In the genomic region with DNA sequence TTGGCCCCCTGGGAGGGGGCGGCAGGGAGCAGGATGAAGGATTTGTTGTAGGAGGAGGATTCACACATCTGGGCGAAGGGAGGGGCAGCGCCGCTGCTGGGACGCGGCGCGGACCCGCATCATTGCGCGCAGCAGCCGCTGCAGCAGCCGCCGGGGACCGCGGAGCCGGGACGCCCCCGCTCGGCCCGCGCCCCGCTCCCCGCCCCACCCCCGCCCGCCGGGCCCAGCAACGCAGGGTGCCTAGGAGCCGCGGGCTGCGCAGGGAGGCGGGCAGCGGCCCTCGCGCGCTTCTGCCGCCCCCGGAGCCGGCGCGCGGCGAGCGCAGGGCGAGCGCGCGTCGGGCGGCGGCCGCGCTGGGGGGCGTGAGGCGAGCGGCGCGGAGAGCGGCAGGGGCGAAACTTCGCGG, we compare ENCODE assay signal across 1 cellular context.
TF ChIP-seq lines count a peak whose summit lies in the region.

No MANE protein-coding gene starts in this region.

TF ChIP-seq in IMR-90, 13 proteins besides CTCF, POLR2A, EP300 and RAD21:
- TF ChIP-seq, protein P1, sequence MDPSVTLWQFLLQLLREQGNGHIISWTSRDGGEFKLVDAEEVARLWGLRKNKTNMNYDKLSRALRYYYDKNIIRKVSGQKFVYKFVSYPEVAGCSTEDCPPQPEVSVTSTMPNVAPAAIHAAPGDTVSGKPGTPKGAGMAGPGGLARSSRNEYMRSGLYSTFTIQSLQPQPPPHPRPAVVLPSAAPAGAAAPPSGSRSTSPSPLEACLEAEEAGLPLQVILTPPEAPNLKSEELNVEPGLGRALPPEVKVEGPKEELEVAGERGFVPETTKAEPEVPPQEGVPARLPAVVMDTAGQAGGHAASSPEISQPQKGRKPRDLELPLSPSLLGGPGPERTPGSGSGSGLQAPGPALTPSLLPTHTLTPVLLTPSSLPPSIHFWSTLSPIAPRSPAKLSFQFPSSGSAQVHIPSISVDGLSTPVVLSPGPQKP (IDR thresholded peaks at IDR 0.05; ENCODE audit: borderline replicate concordance, low read depth, low read length), result no peak
- TF ChIP-seq FOS (IDR thresholded peaks at IDR 0.05; ENCODE audit: low read depth, low read length) (no peak), MAFK (IDR thresholded peaks at IDR 0.05; ENCODE audit: low read depth, low read length) (no peak), MAZ (IDR thresholded peaks at IDR 0.05; ENCODE audit: borderline replicate concordance, low read depth, low read length) (no peak)
- TF ChIP-seq, protein P2, sequence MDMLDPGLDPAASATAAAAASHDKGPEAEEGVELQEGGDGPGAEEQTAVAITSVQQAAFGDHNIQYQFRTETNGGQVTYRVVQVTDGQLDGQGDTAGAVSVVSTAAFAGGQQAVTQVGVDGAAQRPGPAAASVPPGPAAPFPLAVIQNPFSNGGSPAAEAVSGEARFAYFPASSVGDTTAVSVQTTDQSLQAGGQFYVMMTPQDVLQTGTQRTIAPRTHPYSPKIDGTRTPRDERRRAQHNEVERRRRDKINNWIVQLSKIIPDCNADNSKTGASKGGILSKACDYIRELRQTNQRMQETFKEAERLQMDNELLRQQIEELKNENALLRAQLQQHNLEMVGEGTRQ (IDR thresholded peaks at IDR 0.05; ENCODE audit: low read depth, low read length), result no peak
